ENCODE assay signal across 8 cellular contexts in the genomic region with DNA sequence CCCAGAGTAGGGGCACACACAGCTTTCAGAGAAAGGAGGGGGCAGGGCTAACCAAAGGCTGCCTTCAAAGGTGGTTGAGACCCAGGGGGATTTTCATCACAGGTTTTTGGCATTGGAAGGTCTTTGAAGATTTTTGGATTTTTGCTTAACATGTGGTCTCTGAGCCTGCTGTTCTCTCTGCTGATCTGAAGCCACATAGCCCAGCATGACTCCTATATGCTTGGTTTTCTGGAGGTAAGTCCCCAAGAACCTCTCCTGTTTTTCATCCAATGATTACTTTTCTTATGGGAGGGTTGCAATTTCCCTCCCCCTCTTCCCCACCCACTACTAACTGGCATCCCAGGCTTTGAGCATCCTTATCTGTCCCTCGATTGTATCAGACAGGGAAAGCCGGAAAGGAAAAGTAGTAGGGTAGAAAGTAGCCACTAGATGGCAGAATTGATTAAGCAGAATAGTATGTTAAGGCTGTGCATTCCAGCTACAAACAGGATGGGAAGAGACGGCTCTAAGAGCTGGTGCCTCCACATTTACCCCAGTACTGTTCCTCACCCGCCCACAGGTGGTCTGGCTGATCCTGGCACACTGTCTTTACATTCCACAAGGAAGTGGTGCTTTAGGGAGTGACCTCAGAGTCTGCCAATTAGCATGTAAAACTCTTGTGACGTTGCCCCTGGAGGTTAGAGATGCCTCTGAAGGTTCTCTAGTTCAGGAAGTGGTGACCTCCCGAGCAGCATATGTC.
DNase-seq lines count a peak whose midpoint lies in the region; TF ChIP-seq lines count a peak whose summit lies in the region.

No MANE protein-coding gene starts in this region.

- no peaks in the 10 kb centered on the region; the same call in 1 of the 2 replicates for H3K9me2 ChIP-seq in PC-9 (ENCODE audit: insufficient read depth)

- no peaks in the 10 kb centered on the region for H3K27me3 ChIP-seq in A673 (replicated peaks; ENCODE audit: insufficient read depth, low read depth, low read length, poor library complexity)
- no peaks in the 10 kb centered on the region for H3K27me3 ChIP-seq in GM06990 (replicated peaks; ENCODE audit: control insufficient read depth, insufficient read depth, low read length)
- no peaks in the 10 kb centered on the region for H3K27me3 ChIP-seq in HAP-1 (ENCODE audit: low read depth)
- no peaks in the 10 kb centered on the region for H3K27me3 ChIP-seq in KMS-11 (ENCODE audit: insufficient read depth, low read depth)
- no peaks in the 10 kb centered on the region for H3K27me3 ChIP-seq in PC-9 (ENCODE audit: insufficient read depth, low read depth)
- no peaks in the 10 kb centered on the region for H3K27me3 ChIP-seq in thyroid gland

- intact Hi-C loops in A673 (cut with micrococcal nuclease; ENCODE audit: unreplicated experiment) = loop anchor here (1.0 to 10.0 kb wide), 7 partner anchors 105 to 1405 kb away; no protein-coding TSS in a partner anchor
- intact Hi-C loops in PC-9 (cut with micrococcal nuclease; ENCODE audit: unreplicated experiment) = loop anchor here (2.0 to 10.0 kb wide), 3 partner anchors 105 to 1187 kb away; no protein-coding TSS in a partner anchor
- intact Hi-C loops in thyroid gland (cut with DNase I) = loop anchor here (5.0 kb wide), 1 partner anchor 840 kb away; no protein-coding TSS in a partner anchor

- no peak for TF ChIP-seq POLR2A in thyroid gland (IDR thresholded peaks at IDR 0.05)

- H3K79me2 ChIP-seq in KMS-11 (ENCODE audit: insufficient read depth, low read depth) (no peaks in the 10 kb centered on the region), PC-9 (ENCODE audit: low read depth) (no peaks in the 10 kb centered on the region)

- no peaks in the 10 kb centered on the region for H3K36me3 ChIP-seq in A673 (ENCODE audit: insufficient read depth, low read length, poor library complexity, severe bottlenecking)
- no peaks in the 10 kb centered on the region for H3K36me3 ChIP-seq in GM06990 (ENCODE audit: control insufficient read depth, insufficient read depth, low read length)
- H3K36me3 ChIP-seq in HAP-1 (replicated peaks) = no peaks in the 10 kb centered on the region
- H3K36me3 ChIP-seq in KMS-11 (ENCODE audit: insufficient read depth) = no peaks in the 10 kb centered on the region
- H3K36me3 ChIP-seq in PC-9 (ENCODE audit: low read depth) = no peaks in the 10 kb centered on the region
- no peaks in the 10 kb centered on the region for H3K36me3 ChIP-seq in thyroid gland

- TF ChIP-seq CTCF in A673 (conservative IDR thresholded peaks at IDR 0.05; ENCODE audit: low read depth, low read length) (peak; percentile 76), GM06990 (IDR thresholded peaks at IDR 0.05; ENCODE audit: insufficient read depth, low read length, poor library complexity, severe bottlenecking) (peak; percentile 64), KMS-11 (conservative IDR thresholded peaks at IDR 0.05; ENCODE audit: low read depth, low read length) (peak; percentile 77), PC-9 (conservative IDR thresholded peaks at IDR 0.05) (peak; percentile 79), thyroid gland (IDR thresholded peaks at IDR 0.05) (peak; percentile 16 to 72 (median 42))

- H3K27ac ChIP-seq in A673 (ENCODE audit: low read depth, low read length, poor library complexity, severe bottlenecking) (no peak overlapping the region), KMS-11 (no peak overlapping the region), PC-9 (no peak overlapping the region), thyroid gland (no peak overlapping the region)

- H2AFZ ChIP-seq in KMS-11 (ENCODE audit: low read depth) (peak overlapping the region; percentile 54; the same call in 1 of the 2 replicates), PC-9 (no peak overlapping the region)

- H3K9ac ChIP-seq in KMS-11 = no peak overlapping the region

- CTCF ChIA-PET in A673 (lab: Charles Lee) (interaction anchor here (0.6 to 1.4 kb wide), 3 partner anchors 17 to 841 kb away, joined by 3 to 11 read pairs (median 4); no protein-coding TSS in a partner anchor), PC-9 (lab: Charles Lee) (interaction anchor here (0.7 to 2.0 kb wide), 3 partner anchors 16 to 1396 kb away, joined by 3 to 17 read pairs (median 4); no protein-coding TSS in a partner anchor)

- no peaks in the 10 kb centered on the region for H4K20me1 ChIP-seq in KMS-11 (ENCODE audit: insufficient read depth)
- H4K20me1 ChIP-seq in PC-9 (ENCODE audit: insufficient read depth) = no peaks in the 10 kb centered on the region

- peak; percentile 86 for DNase-seq in A673 (ENCODE audit: low spot score)
- DNase-seq in GM06990 (ENCODE audit: extremely low read depth, insufficient read length) = peak; percentile 44
- DNase-seq in HAP-1 (ENCODE audit: low spot score in 2 of 2) = peak; percentile 46 to 53
- DNase-seq in PC-9 = peak in 1 of 2 experiments; percentile 7
- DNase-seq in central memory CD4-positive, alpha-beta T cell = peak; percentile 22
- peak; percentile 75 for DNase-seq in kidney tubule cell (ENCODE audit: low spot score)
- peak; percentile 2 to 3 for DNase-seq in thyroid gland

- POLR2A ChIA-PET in A673 (lab: Charles Lee; ENCODE audit: low non-redundant PET) = no interaction called here
- POLR2A ChIA-PET in PC-9 (lab: Charles Lee; ENCODE audit: unreplicated experiment) = no interaction called here

- H3K4me1 ChIP-seq in A673 (ENCODE audit: insufficient read depth, low read length, poor library complexity, severe bottlenecking) = no peaks in the 10 kb centered on the region
- H3K4me1 ChIP-seq in HAP-1 = no peaks in the 10 kb centered on the region
- peaks cover 10% of the 10 kb centered on the region for H3K4me1 ChIP-seq in KMS-11 (ENCODE audit: low read depth, poor library complexity, severe bottlenecking)
- H3K4me1 ChIP-seq in PC-9 (replicated peaks; ENCODE audit: insufficient read depth) = no peaks in the 10 kb centered on the region
- H3K4me1 ChIP-seq in thyroid gland = no peaks in the 10 kb centered on the region

- H3K4me2 ChIP-seq in KMS-11 (peak overlapping the region; percentile 59), PC-9 (no peak overlapping the region)

- WGBS in thyroid gland, 2 donors = 12% methylated on average over 6 of the region's 6 CpGs

- no peaks in the 10 kb centered on the region for H3F3A ChIP-seq in PC-9 (ENCODE audit: insufficient read depth, low read depth)

- BruUV-seq in A673 (replicated peaks; lab: Mats Ljungman, UMichigan) = no TSS peak
- BruUV-seq in PC-9 (replicated peaks; lab: Mats Ljungman, UMichigan) = no TSS peak

- no peaks in the 10 kb centered on the region for H3K9me3 ChIP-seq in A673 (ENCODE audit: low read depth, low read length, poor library complexity, severe bottlenecking)
- no peaks in the 10 kb centered on the region for H3K9me3 ChIP-seq in HAP-1
- H3K9me3 ChIP-seq in PC-9 (ENCODE audit: insufficient read depth, low read depth) = no peaks in the 10 kb centered on the region
- no peaks in the 10 kb centered on the region for H3K9me3 ChIP-seq in thyroid gland

- in situ Hi-C loops in HAP-1 (cut with MboI; ENCODE audit: low sequenced_read_pairs) = loop anchor here (25.0 kb wide), 1 partner anchor 850 kb away; no protein-coding TSS in a partner anchor

- H3K4me3 ChIP-seq in A673 (ENCODE audit: low read depth, low read length, poor library complexity, severe bottlenecking) = no peak overlapping the region
- peak overlapping the region; percentile 47 for H3K4me3 ChIP-seq in GM06990 (replicated peaks; ENCODE audit: low read depth, low read length)
- H3K4me3 ChIP-seq in HAP-1 = no peak overlapping the region
- no peak overlapping the region for H3K4me3 ChIP-seq in KMS-11 (IDR thresholded peaks at IDR 0.05; ENCODE audit: insufficient read depth, low read depth, low read length)
- no peak overlapping the region for H3K4me3 ChIP-seq in PC-9
- H3K4me3 ChIP-seq in thyroid gland (replicated peaks in 1 of 3) = no peak overlapping the region
